ENCODE assay signal across 8 cellular contexts in the genomic region with DNA sequence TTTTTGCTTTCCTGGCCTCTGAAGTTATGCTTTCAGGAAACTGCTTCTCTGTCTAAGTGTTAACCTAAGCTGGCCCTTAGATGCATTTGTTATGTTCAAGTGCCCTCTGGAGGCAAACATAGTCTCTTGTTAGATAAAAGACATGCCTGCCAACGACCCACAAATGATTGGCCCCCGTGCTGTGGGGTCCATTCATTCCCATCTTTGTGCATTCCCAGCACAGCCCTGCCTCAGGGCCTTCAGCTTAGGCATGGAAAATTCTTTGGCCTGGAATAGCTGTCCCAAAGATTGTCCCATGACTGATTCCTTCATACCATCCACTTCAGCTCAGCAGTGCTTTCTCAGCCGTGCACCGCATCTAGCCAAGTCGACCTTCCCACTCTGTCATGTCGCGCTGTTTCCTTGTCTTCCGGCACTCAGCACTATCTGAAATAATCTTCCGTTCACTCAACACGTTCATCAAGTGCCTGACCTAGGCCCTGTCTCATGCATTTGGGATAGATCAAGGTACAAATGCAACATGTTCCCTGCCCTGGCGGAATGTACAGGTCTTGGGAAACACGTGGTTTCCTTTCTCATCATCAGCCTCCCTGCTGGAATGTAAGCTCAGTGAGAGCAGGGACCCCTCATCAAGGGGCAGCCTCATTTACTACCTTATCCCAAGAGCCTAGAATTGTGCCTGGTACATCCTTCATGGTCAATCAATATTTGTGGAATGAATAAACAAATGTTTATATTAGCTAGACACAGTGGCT. TPM values are rescaled to one million over a fixed set of nuclear protein-coding genes. Genes with fewer than 3 reads are reported as not detected.
DNase-seq lines count a peak whose midpoint lies in the region; ATAC-seq, FAIRE-seq and TF ChIP-seq lines count a peak whose summit lies in the region.
"Not testable (repeated sequence)": the region's sequence is repeated elsewhere in the genome, so short reads cannot be mapped to it uniquely, and the experiment has no call there.

No MANE protein-coding gene starts in this region.

- not testable (repeated sequence) for H3K4me3 Mint-ChIP-seq in CD8-positive, alpha-beta memory T cell; activated T-cell treated with anti-CD3 and anti-CD28 coated beads, Interleukin-2, amount 50 U/mL, for 72 hours; endothelial cell (ENCODE audit: unreplicated experiment)

- peak in 3 of 5 donors; percentile 37 to 54 (median 43) for DNase-seq in CD8-positive, alpha-beta memory T cell
- DNase-seq in LoVo (ENCODE audit: low spot score) (peak; percentile 28), OCI-M1 (lab: John Stamatoyannopoulos, UW) (peak; percentile 83), endothelial cell (ENCODE audit: low spot score) (peak; percentile 17)
- peak; percentile 14 to 19 for DNase-seq in activated T-cell treated with anti-CD3 and anti-CD28 coated beads, Interleukin-2, amount 50 U/mL, for 72 hours
- not testable (repeated sequence) for DNase-seq in kidney; sciatic nerve (ENCODE audit: low spot score)

- H3K9me3 Mint-ChIP-seq in CD8-positive, alpha-beta memory T cell; activated T-cell treated with anti-CD3 and anti-CD28 coated beads, Interleukin-2, amount 50 U/mL, for 72 hours; endothelial cell (ENCODE audit: unreplicated experiment): not testable (repeated sequence)

- H3K27ac ChIP-seq in CD8-positive, alpha-beta memory T cell (ENCODE audit: low read depth, low read length); kidney (ENCODE audit: low read depth in 2 of 2, low read length in 2 of 2): not testable (repeated sequence)

- not testable (repeated sequence) for TF ChIP-seq CTCF in endothelial cell (IDR thresholded peaks at IDR 0.05; ENCODE audit: unreplicated experiment)
- peak; percentile 42 for TF ChIP-seq CTCF in kidney (IDR thresholded peaks at IDR 0.05; ENCODE audit: borderline replicate concordance, extremely low read depth, insufficient read depth)

- POLR2A ChIA-PET in CD8-positive, alpha-beta memory T cell (lab: Charles Lee) = not testable (repeated sequence)

- H3K36me3 ChIP-seq in CD8-positive, alpha-beta memory T cell (ENCODE audit: insufficient read depth, low read length); kidney (ENCODE audit: control insufficient read depth in 1 of 2, insufficient read depth in 2 of 2, low read length in 2 of 2): not testable (repeated sequence)

- H3K4me1 ChIP-seq in CD8-positive, alpha-beta memory T cell (ENCODE audit: insufficient read depth, low read length); kidney (ENCODE audit: control insufficient read depth in 1 of 2, insufficient read depth in 1 of 2, low read depth in 1 of 2, low read length in 2 of 2): not testable (repeated sequence)

- not testable (repeated sequence) for H3K4me1 Mint-ChIP-seq in CD8-positive, alpha-beta memory T cell; activated T-cell treated with anti-CD3 and anti-CD28 coated beads, Interleukin-2, amount 50 U/mL, for 72 hours (ENCODE audit: low read depth)
- H3K4me1 Mint-ChIP-seq in endothelial cell (ENCODE audit: unreplicated experiment) = peaks cover 12% of the 10 kb centered on the region

- not testable (repeated sequence) for FAIRE-seq in kidney (lab: Jason Lieb, UNC)

- H3K27me3 ChIP-seq in CD8-positive, alpha-beta memory T cell (ENCODE audit: insufficient read depth, low read length, poor library complexity, severe bottlenecking) = not testable (repeated sequence)

- not testable (repeated sequence) for H3K27me3 Mint-ChIP-seq in CD8-positive, alpha-beta memory T cell; activated T-cell treated with anti-CD3 and anti-CD28 coated beads, Interleukin-2, amount 50 U/mL, for 72 hours (ENCODE audit: low read depth); endothelial cell (ENCODE audit: unreplicated experiment)

- peak overlapping the region in 1 of 8 donors; percentile 47 for H3K27ac Mint-ChIP-seq in CD8-positive, alpha-beta memory T cell
- peak overlapping the region; percentile 54 for H3K27ac Mint-ChIP-seq in activated T-cell treated with anti-CD3 and anti-CD28 coated beads, Interleukin-2, amount 50 U/mL, for 72 hours
- not testable (repeated sequence) for H3K27ac Mint-ChIP-seq in endothelial cell (ENCODE audit: unreplicated experiment)

- peak; percentile 58 for ATAC-seq in GM19023 (IDR thresholded peaks at IDR 0.05; ENCODE audit: unreplicated experiment)
- ATAC-seq in activated T-cell treated with anti-CD3 and anti-CD28 coated beads, Interleukin-2, amount 50 U/mL, for 72 hours (replicated peaks in 1 of 2) = peak; percentile 70 to 80
- peak; percentile 61 for ATAC-seq in sciatic nerve

- H3K4me3 ChIP-seq in CD8-positive, alpha-beta memory T cell (ENCODE audit: low read length); kidney (ENCODE audit: low read length in 2 of 2): not testable (repeated sequence)

- CTCF ChIA-PET in CD8-positive, alpha-beta memory T cell (lab: Charles Lee) = interaction anchor here (1.0 to 1.7 kb wide), 7 partner anchors 74 to 388 kb away, joined by 3 to 7 read pairs (median 5); partner anchors contain the start of gene TMEM272

- not testable (repeated sequence) for H3K9me3 ChIP-seq in CD8-positive, alpha-beta memory T cell (ENCODE audit: low read length); kidney (ENCODE audit: control insufficient read depth in 1 of 2, low read length in 2 of 2)

- intact Hi-C loops in kidney (cut with DNase I); sciatic nerve (cut with DNase I): not testable (repeated sequence)

- not testable (repeated sequence) for H3K9ac ChIP-seq in kidney (ENCODE audit: low read length in 2 of 2)

- H3K36me3 Mint-ChIP-seq in CD8-positive, alpha-beta memory T cell; activated T-cell treated with anti-CD3 and anti-CD28 coated beads, Interleukin-2, amount 50 U/mL, for 72 hours (ENCODE audit: insufficient read depth in 2 of 2); endothelial cell (ENCODE audit: low read depth, unreplicated experiment): not testable (repeated sequence)

RNA-seq across cellular contexts. Expression of gene NEK3, which starts 42.2 kb away (rescaled TPM):
- 1 to 10 TPM; 1.2 to 1.5 TPM for total RNA-seq in CD8-positive, alpha-beta memory T cell
- polyA plus RNA-seq in CD8-positive, alpha-beta memory T cell = 2.7 TPM
- 10 to 100 TPM; 14.4 to 14.9 TPM for total RNA-seq in activated T-cell treated with anti-CD3 and anti-CD28 coated beads, Interleukin-2, amount 50 U/mL, for 72 hours
- total RNA-seq in endothelial cell (ENCODE audit: unreplicated experiment) (82.4 TPM), kidney (21.1 TPM), sciatic nerve (28.2 TPM)
- 17.4 TPM for polyA plus RNA-seq in kidney (ENCODE audit: insufficient read depth, low read depth, low replicate concordance)
